ENCODE assay signal across 13 cellular contexts in genomic region chr5:76954383-76954763, GRCh38. TPM values are rescaled to one million over a fixed set of nuclear protein-coding genes. Genes with fewer than 3 reads are reported as not detected.
A peak's percentile ranks its signal among the peaks of the same experiment; 100 is the strongest.
DNase-seq lines count a peak whose midpoint lies in the region; ATAC-seq and TF ChIP-seq lines count a peak whose summit lies in the region.
"Had no signal": no experiment of that assay in that cellular context is flagged by ENCODE, and none has a peak within 500 bp of the region (broad histone marks: within the 10 kb centered on the region; RNA-seq: fewer than 3 reads in every experiment).

No MANE protein-coding gene starts in this region.

- BruUV-seq in Calu3 (replicated peaks; lab: Mats Ljungman, UMichigan): no TSS peak

- no peak overlapping the region for H3K27ac ChIP-seq in hepatocyte
- H3K27ac ChIP-seq: body of pancreas, SJCRH30, transverse colon had no signal

- H3K27me3 Mint-ChIP-seq in Calu3 (ENCODE audit: unreplicated experiment) (peaks cover 44% of the 10 kb centered on the region), WTC11 (ENCODE audit: low read depth) (peaks cover 59% of the 10 kb centered on the region), progenitor cell of endocrine pancreas (peaks cover 61% of the 10 kb centered on the region)

- DNase-seq in Calu3 (no peak), WTC11 (ENCODE audit: low spot score) (peak; percentile 30), hepatocyte (ENCODE audit: low spot score) (no peak), progenitor cell of endocrine pancreas (ENCODE audit: low spot score, unreplicated experiment) (no peak), NCI-H345 treated with DMSO at 0.1 percent for 48 hours (lab: John Stamatoyannopoulos, UW; ENCODE audit: unreplicated experiment) (no peak), NCI-H748 (lab: John Stamatoyannopoulos, UW; ENCODE audit: unreplicated experiment) (no peak)
- no peak for DNase-seq in activated CD4-positive, CD25-positive, alpha-beta regulatory T cell treated with anti-CD3 and anti-CD28 coated beads, Interleukin-2, amount 50 U/mL, for 72 hours
- DNase-seq: body of pancreas; NCI-H2227 treated with DMSO at 0.1 percent for 48 hours; SJCRH30; stimulated activated CD4-positive, alpha-beta T cell treated with anti-CD3 and anti-CD28 coated beads, Interleukin-4, amount 100 ng/mL, for 4 hours; transverse colon had no signal

- no peaks in the 10 kb centered on the region for H3K36me3 Mint-ChIP-seq in Calu3 (ENCODE audit: insufficient read depth, unreplicated experiment)
- H3K36me3 Mint-ChIP-seq in WTC11: no peaks in the 10 kb centered on the region
- H3K36me3 Mint-ChIP-seq in progenitor cell of endocrine pancreas (ENCODE audit: insufficient read depth): no peaks in the 10 kb centered on the region

- intact Hi-C loops in Calu3 (cut with micrococcal nuclease; ENCODE audit: unreplicated experiment): no loop called here

- CTCF ChIA-PET in Calu3 (lab: Charles Lee): no interaction called here
- CTCF ChIA-PET in WTC11 (lab: Charles Lee): interaction anchor here (1.0 kb wide), 2 partner anchors 11 to 147 kb away, joined by 3 read pairs; no protein-coding TSS in a partner anchor

- H3K4me1 ChIP-seq in hepatocyte (ENCODE audit: insufficient read depth): peaks cover 7% of the 10 kb centered on the region

- peaks cover 45% of the 10 kb centered on the region for H3K27me3 ChIP-seq in hepatocyte
- H3K27me3 ChIP-seq: body of pancreas, SJCRH30 had no signal

- H2AFZ ChIP-seq in hepatocyte: peak overlapping the region; percentile 71

- no peak overlapping the region for H3K27ac Mint-ChIP-seq in Calu3 (ENCODE audit: unreplicated experiment)
- no peak overlapping the region for H3K27ac Mint-ChIP-seq in WTC11
- no peak overlapping the region for H3K27ac Mint-ChIP-seq in progenitor cell of endocrine pancreas

- no peaks in the 10 kb centered on the region for H3K36me3 ChIP-seq in hepatocyte (replicated peaks; ENCODE audit: insufficient read depth, low read depth)
- H3K36me3 ChIP-seq: SJCRH30, transverse colon had no signal

- no peaks in the 10 kb centered on the region for H3K79me2 ChIP-seq in hepatocyte

- WGBS in hepatocyte (ENCODE audit: low lambda C conversion rate, missing lambda C conversion rate): 24% methylated on average over 25 of the region's 25 CpGs

- POLR2A ChIA-PET in WTC11 (lab: Charles Lee): no interaction called here

- no peaks in the 10 kb centered on the region for H4K20me1 ChIP-seq in hepatocyte (ENCODE audit: insufficient read depth, poor library complexity, severe bottlenecking)

- no peaks in the 10 kb centered on the region for H3K9me2 ChIP-seq in hepatocyte (replicated peaks; ENCODE audit: insufficient read depth)

- H3K4me3 Mint-ChIP-seq in Calu3 (ENCODE audit: low read depth, unreplicated experiment) (peak overlapping the region; percentile 51), WTC11 (peak overlapping the region; percentile 74), progenitor cell of endocrine pancreas (ENCODE audit: low read depth) (peak overlapping the region; percentile 65)

- no peaks in the 10 kb centered on the region for H3K9me3 ChIP-seq in hepatocyte (ENCODE audit: low read depth)
- H3K9me3 ChIP-seq: body of pancreas, SJCRH30, transverse colon had no signal

- H3K4me2 ChIP-seq in hepatocyte: peak overlapping the region; percentile 98

- TF ChIP-seq CTCF in Calu3 (IDR thresholded peaks at IDR 0.05; ENCODE audit: unreplicated experiment): no peak
- no peak for TF ChIP-seq CTCF in WTC11 (IDR thresholded peaks at IDR 0.05)
- no peak for TF ChIP-seq CTCF in hepatocyte (IDR thresholded peaks at IDR 0.05; ENCODE audit: poor library complexity)
- TF ChIP-seq CTCF in progenitor cell of endocrine pancreas (IDR thresholded peaks at IDR 0.05; ENCODE audit: unreplicated experiment): no peak

- H3K9me3 Mint-ChIP-seq in Calu3 (ENCODE audit: low read depth, unreplicated experiment) (no peaks in the 10 kb centered on the region), WTC11 (no peaks in the 10 kb centered on the region), progenitor cell of endocrine pancreas (ENCODE audit: low read depth) (no peaks in the 10 kb centered on the region)

- H3K4me1 Mint-ChIP-seq in Calu3 (ENCODE audit: low read depth, unreplicated experiment) (peaks cover 10% of the 10 kb centered on the region), WTC11 (peaks cover 23% of the 10 kb centered on the region), progenitor cell of endocrine pancreas (ENCODE audit: low read depth) (no peaks in the 10 kb centered on the region)

- ATAC-seq in WTC11: peak; percentile 29
- no peak for ATAC-seq in HG03571 (IDR thresholded peaks at IDR 0.05; ENCODE audit: unreplicated experiment)
- ATAC-seq: body of pancreas had no signal

- H3K4me3 ChIP-seq in hepatocyte: peak overlapping the region; percentile 42
- H3K4me3 ChIP-seq: body of pancreas, SJCRH30 had no signal

TF ChIP-seq in WTC11, 78 proteins besides CTCF, POLR2A, EP300 and RAD21:
- no peak for TF ChIP-seq OVOL2 (CRISPR knock-in tag; IDR thresholded peaks at IDR 0.05; ENCODE audit: borderline replicate concordance)
- TF ChIP-seq ZNF263 (CRISPR knock-in tag; IDR thresholded peaks at IDR 0.05; ENCODE audit: low read depth): no peak
- no peak for TF ChIP-seq ERG (CRISPR knock-in tag; IDR thresholded peaks at IDR 0.05)

RNA-seq across cellular contexts. Expression of gene CRHBP, which starts 1.5 kb away (rescaled TPM):
- total RNA-seq in Calu3 (2022) (not detected in 2 replicates), WTC11 (2021) (not detected in 3 replicates), hepatocyte (0.80 and 5.0 TPM in 2 replicates), progenitor cell of endocrine pancreas (1.1 and 2.2 TPM in 2 replicates)
- polyA plus RNA-seq in hepatocyte: 0.37 and 0.77 TPM in 2 replicates
- total RNA-seq: SJCRH30 had no signal
